7 cellular contexts compared by ENCODE assay signal in genomic region chr5:132108957-132109356, GRCh38. TPM values are rescaled to one million over a fixed set of nuclear protein-coding genes. Genes with fewer than 3 reads are reported as not detected.
"Had no signal": no experiment of that assay in that cellular context is flagged by ENCODE, and none has a peak within 500 bp of the region (broad histone marks: within the 10 kb centered on the region; RNA-seq: fewer than 3 reads in every experiment).

No MANE protein-coding gene starts in this region.

RNA-seq across cellular contexts. Expression of gene CSF2, which starts 35.4 kb away (rescaled TPM):
- total RNA-seq: HepG2, HT1080, IMR-90, OCI-LY7, SK-MEL-5 had no signal

RNA-seq across cellular contexts. Expression of gene IL3, which starts 48.5 kb away (rescaled TPM):
- total RNA-seq: HepG2, HT1080, IMR-90, M059J, OCI-LY7, PC-3, SK-MEL-5 had no signal
